8 cellular contexts compared by ENCODE assay signal in genomic region chr4:99462875-99463464, GRCh38. TPM values are rescaled to one million over a fixed set of nuclear protein-coding genes. Genes with fewer than 3 reads are reported as not detected.
DNase-seq lines count a peak whose midpoint lies in the region; ATAC-seq and TF ChIP-seq lines count a peak whose summit lies in the region.

No MANE protein-coding gene starts in this region.

- H3K4me3 ChIP-seq in right cardiac atrium (ENCODE audit: low read length) (no peak overlapping the region), gastrocnemius medialis (no peak overlapping the region)

- intact Hi-C loops in right cardiac atrium (cut with DNase I) (loop anchor here in 1 of 4 donors (5.0 kb wide), 1 partner anchor 346 kb away; no protein-coding TSS in a partner anchor), gastrocnemius medialis (cut with DNase I; ENCODE audit: low total_unique reads) (loop anchor here (1.0 to 2.0 kb wide), 2 partner anchors 345 to 996 kb away; no protein-coding TSS in a partner anchor)

- H3K27me3 ChIP-seq in right cardiac atrium (ENCODE audit: control insufficient read depth, insufficient read depth) = no peaks in the 10 kb centered on the region
- no peaks in the 10 kb centered on the region for H3K27me3 ChIP-seq in gastrocnemius medialis

- DNase-seq in NCI-H2029 treated with DMSO at 0.1 percent for 48 hours (lab: John Stamatoyannopoulos, UW) (peak; percentile 24), NCI-H2029 (lab: John Stamatoyannopoulos, UW) (no peak), KG1 (lab: John Stamatoyannopoulos, UW) (peak; percentile 39), anterior cingulate cortex (lab: John Stamatoyannopoulos, UW) (peak in 47 of 58 donors; percentile 0 to 77 (median 15)), right cardiac atrium (peak; percentile 27 to 52 (median 30)), gastrocnemius medialis (peak; percentile 19 to 42)

- H3K36me3 ChIP-seq in gastrocnemius medialis = no peaks in the 10 kb centered on the region

- in situ Hi-C loops in gastrocnemius medialis (cut with MboI; ENCODE audit: low sequenced_read_pairs in 4 of 4) = loop anchor here in 2 of 4 donors (25.0 kb wide), 1 partner anchor 1001 kb away; no protein-coding TSS in a partner anchor

- WGBS in right cardiac atrium = 28% methylated on average over 4 of the region's 4 CpGs

- no peaks in the 10 kb centered on the region for H3K4me1 ChIP-seq in right cardiac atrium (ENCODE audit: control insufficient read depth, insufficient read depth, low read length)
- H3K4me1 ChIP-seq in gastrocnemius medialis = no peaks in the 10 kb centered on the region

- no peak overlapping the region for H3K27ac ChIP-seq in right cardiac atrium (ENCODE audit: low read length)
- H3K27ac ChIP-seq in gastrocnemius medialis = no peak overlapping the region

- TF ChIP-seq POLR2A in gastrocnemius medialis (IDR thresholded peaks at IDR 0.05) = no peak

- TF ChIP-seq CTCF in gastrocnemius medialis (IDR thresholded peaks at IDR 0.05 in 4 of 5, conservative IDR thresholded peaks at IDR 0.05 in 1 of 5) = peak; percentile 52 to 75 (median 66)

- ATAC-seq in GM21825 (IDR thresholded peaks at IDR 0.05; ENCODE audit: unreplicated experiment) (peak; percentile 93), SK-N-SH treated with all-trans-retinoic acid at 6 μM for 48 hours (peak; percentile 99), right cardiac atrium (peak; percentile 74 to 83), gastrocnemius medialis (peak; percentile 70 to 82)

- no peaks in the 10 kb centered on the region for H3K9me3 ChIP-seq in right cardiac atrium (ENCODE audit: control insufficient read depth, low read length)
- H3K9me3 ChIP-seq in gastrocnemius medialis = no peaks in the 10 kb centered on the region

TF ChIP-seq in SK-N-SH treated with all-trans-retinoic acid at 6 μM for 48 hours, 23 proteins besides CTCF, POLR2A, EP300 and RAD21:
- TF ChIP-seq ZNF70 (CRISPR knock-in tag; IDR thresholded peaks at IDR 0.05) (no peak), CREB5 (CRISPR knock-in tag; IDR thresholded peaks at IDR 0.05; ENCODE audit: low read depth) (no peak), ARNTL (CRISPR knock-in tag; IDR thresholded peaks at IDR 0.05; ENCODE audit: borderline replicate concordance, low read depth) (no peak), ZNF8 (CRISPR knock-in tag; IDR thresholded peaks at IDR 0.05) (no peak), ZFP30 (CRISPR knock-in tag; IDR thresholded peaks at IDR 0.05) (no peak), TOX (CRISPR knock-in tag; IDR thresholded peaks at IDR 0.05; ENCODE audit: borderline replicate concordance) (no peak), ESRRG (CRISPR knock-in tag; IDR thresholded peaks at IDR 0.05) (no peak), ISL1 (CRISPR knock-in tag; IDR thresholded peaks at IDR 0.05) (no peak), BACH2 (CRISPR knock-in tag; IDR thresholded peaks at IDR 0.05; ENCODE audit: borderline replicate concordance) (no peak)
TF ChIP-seq in SK-N-SH treated with all-trans-retinoic acid at 6 μM for 48 hours: peak in this region for 0.

RNA-seq across cellular contexts. Expression of gene ADH7, which starts 27.8 kb away (rescaled TPM):
- total RNA-seq in right cardiac atrium (not detected), gastrocnemius medialis (not detected)
- polyA plus RNA-seq in right cardiac atrium = 0.02 TPM

RNA-seq across cellular contexts. Expression of gene C4orf17, which starts 47.9 kb away (rescaled TPM):
- total RNA-seq in right cardiac atrium (not detected), gastrocnemius medialis (not detected)
- not detected for polyA plus RNA-seq in right cardiac atrium
